8 cellular contexts compared by ENCODE assay signal in the genomic region with DNA sequence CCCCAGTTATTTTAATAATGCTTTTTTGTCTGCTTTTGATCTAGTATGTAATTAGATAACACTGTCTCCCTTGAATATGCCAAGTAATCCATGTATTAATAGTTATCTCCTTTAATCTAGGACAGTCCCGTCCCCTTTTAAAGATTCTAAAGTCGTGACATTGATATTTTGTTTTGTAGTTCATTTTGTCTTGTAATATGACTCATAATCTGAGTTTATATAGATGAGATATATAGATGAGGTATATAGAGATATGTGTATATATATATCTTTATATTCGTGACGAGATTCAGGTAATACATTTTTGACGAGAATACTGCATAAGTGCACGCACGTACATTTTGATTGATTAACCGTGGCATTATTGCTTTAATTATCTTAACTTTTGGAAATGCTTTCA. TPM values are rescaled to one million over a fixed set of nuclear protein-coding genes. Genes with fewer than 3 reads are reported as not detected.
DNase-seq lines count a peak whose midpoint lies in the region; ATAC-seq and TF ChIP-seq lines count a peak whose summit lies in the region.

No MANE protein-coding gene starts in this region.

- H3K4me3 Mint-ChIP-seq in activated CD4-positive, alpha-beta memory T cell treated with anti-CD3 and anti-CD28 coated beads, Interleukin-2, amount 10 ng/mL, durations not matched to agents 7 days and 5 days, result peak overlapping the region; percentile 97
- H3K4me3 Mint-ChIP-seq in stimulated activated naive B cell treated with anti-CD40 and anti-IgM and Interleukin-4, amounts not matched to agents 10 μg/mL and 1 μg/mL and 100 μg/mL, for 72 hours, result peak overlapping the region; percentile 95 to 99

- peak overlapping the region; percentile 83 for H3K27ac Mint-ChIP-seq in activated CD4-positive, alpha-beta memory T cell treated with anti-CD3 and anti-CD28 coated beads, Interleukin-2, amount 10 ng/mL, durations not matched to agents 7 days and 5 days
- H3K27ac Mint-ChIP-seq in stimulated activated naive B cell treated with anti-CD40 and anti-IgM and Interleukin-4, amounts not matched to agents 10 μg/mL and 1 μg/mL and 100 μg/mL, for 72 hours, result peak overlapping the region; percentile 100

- no peak overlapping the region for H2BK120ac ChIP-seq in trophoblast cell (ENCODE audit: insufficient read depth, low read length, poor library complexity)

- POLR2A ChIA-PET in SK-N-SH (lab: Yijun Ruan, JAX), result interaction anchor here (0.6 kb wide), 1 partner anchor 435 kb away, joined by 3 read pairs; no protein-coding TSS in a partner anchor
- POLR2A ChIA-PET in activated CD4-positive, alpha-beta memory T cell treated with anti-CD3 and anti-CD28 coated beads, Interleukin-2, amount 10 ng/mL, durations not matched to agents 7 days and 5 days (lab: Charles Lee), result interaction anchor here (2.6 kb wide), 2 partner anchors 11 to 219 kb away, joined by 9 to 27 read pairs; a partner anchor contains a TSS

- no peak overlapping the region for H3K14ac ChIP-seq in trophoblast cell (ENCODE audit: low read length)

- WGBS in SK-N-SH (ENCODE audit: low lambda C conversion rate), result 21% methylated on average over 8 of the region's 8 CpGs
- WGBS in hepatocyte (ENCODE audit: low lambda C conversion rate, missing lambda C conversion rate), result 55% methylated on average over 8 of the region's 8 CpGs
- WGBS in trophoblast cell (ENCODE audit: extremely low coverage, insufficient coverage, insufficient read length), result no CpG with 5 or more reads among the region's 8 CpGs

- H3K79me2 ChIP-seq in SK-N-SH (ENCODE audit: insufficient read depth) (peaks cover 64% of the 10 kb centered on the region), hepatocyte (peaks cover 60% of the 10 kb centered on the region), trophoblast cell (ENCODE audit: control insufficient read depth, insufficient read depth, low read length, poor library complexity) (peaks cover 7% of the 10 kb centered on the region)

- no peak overlapping the region for H3K4ac ChIP-seq in trophoblast cell (ENCODE audit: low read depth, low read length)

- peaks cover 33% of the 10 kb centered on the region for H3K36me3 Mint-ChIP-seq in activated CD4-positive, alpha-beta memory T cell treated with anti-CD3 and anti-CD28 coated beads, Interleukin-2, amount 10 ng/mL, durations not matched to agents 7 days and 5 days (ENCODE audit: low read depth)
- peaks cover 16 to 24% of the 10 kb centered on the region in 2 donors for H3K36me3 Mint-ChIP-seq in stimulated activated naive B cell treated with anti-CD40 and anti-IgM and Interleukin-4, amounts not matched to agents 10 μg/mL and 1 μg/mL and 100 μg/mL, for 72 hours

- no peaks in the 10 kb centered on the region for H3K27me3 Mint-ChIP-seq in activated CD4-positive, alpha-beta memory T cell treated with anti-CD3 and anti-CD28 coated beads, Interleukin-2, amount 10 ng/mL, durations not matched to agents 7 days and 5 days
- H3K27me3 Mint-ChIP-seq in stimulated activated naive B cell treated with anti-CD40 and anti-IgM and Interleukin-4, amounts not matched to agents 10 μg/mL and 1 μg/mL and 100 μg/mL, for 72 hours, result no peaks in the 10 kb centered on the region

- H3K27me3 ChIP-seq in SK-N-SH (ENCODE audit: insufficient read depth), result no peaks in the 10 kb centered on the region
- H3K27me3 ChIP-seq in hepatocyte, result no peaks in the 10 kb centered on the region
- H3K27me3 ChIP-seq in trophoblast cell (ENCODE audit: insufficient read depth, low read length), result no peaks in the 10 kb centered on the region

- H2AFZ ChIP-seq in SK-N-SH (ENCODE audit: low read depth), result no peak overlapping the region
- no peak overlapping the region for H2AFZ ChIP-seq in hepatocyte
- H2AFZ ChIP-seq in trophoblast cell (ENCODE audit: insufficient read depth, low read length, poor library complexity), result no peak overlapping the region

- TF ChIP-seq CTCF in SK-N-SH (IDR thresholded peaks at IDR 0.05) (no peak), hepatocyte (IDR thresholded peaks at IDR 0.05; ENCODE audit: poor library complexity) (no peak)

- H3K9me3 ChIP-seq in SK-N-SH (no peaks in the 10 kb centered on the region), hepatocyte (ENCODE audit: low read depth) (no peaks in the 10 kb centered on the region), trophoblast cell (ENCODE audit: insufficient read depth, low read depth, low read length) (no peaks in the 10 kb centered on the region)

- peaks cover 4% of the 10 kb centered on the region for H3K9me3 Mint-ChIP-seq in activated CD4-positive, alpha-beta memory T cell treated with anti-CD3 and anti-CD28 coated beads, Interleukin-2, amount 10 ng/mL, durations not matched to agents 7 days and 5 days
- no peaks in the 10 kb centered on the region for H3K9me3 Mint-ChIP-seq in stimulated activated naive B cell treated with anti-CD40 and anti-IgM and Interleukin-4, amounts not matched to agents 10 μg/mL and 1 μg/mL and 100 μg/mL, for 72 hours

- no peaks in the 10 kb centered on the region for H3K9me2 ChIP-seq in SK-N-SH
- H3K9me2 ChIP-seq in hepatocyte (replicated peaks; ENCODE audit: insufficient read depth), result no peaks in the 10 kb centered on the region

- no peak for TF ChIP-seq RAD21 in SK-N-SH (IDR thresholded peaks at IDR 0.05; ENCODE audit: low read length)

- H2BK12ac ChIP-seq in trophoblast cell (ENCODE audit: low read length), result no peak overlapping the region

- H3K9ac ChIP-seq in SK-N-SH (peak overlapping the region; percentile 91), trophoblast cell (ENCODE audit: low read length) (no peak overlapping the region)

- ATAC-seq in SK-N-SH treated with all-trans-retinoic acid at 6 μM for 48 hours, result no peak
- no peak for ATAC-seq in stimulated activated naive B cell treated with anti-CD40 and anti-IgM and Interleukin-4, amounts not matched to agents 10 μg/mL and 1 μg/mL and 100 μg/mL, for 72 hours (replicated peaks)
- ATAC-seq in HG02642 (IDR thresholded peaks at IDR 0.05; ENCODE audit: poor library complexity, unreplicated experiment), result no peak

- H3F3A ChIP-seq in SK-N-SH (replicated peaks; ENCODE audit: insufficient read depth), result peaks cover 26% of the 10 kb centered on the region

- CTCF ChIA-PET in SK-N-SH (lab: Yijun Ruan, JAX), result no interaction called here
- CTCF ChIA-PET in activated CD4-positive, alpha-beta memory T cell treated with anti-CD3 and anti-CD28 coated beads, Interleukin-2, amount 10 ng/mL, durations not matched to agents 7 days and 5 days (lab: Charles Lee), result no interaction called here

- H3K79me1 ChIP-seq in trophoblast cell (ENCODE audit: low read length), result peaks cover 11% of the 10 kb centered on the region

- TF ChIP-seq EP300 in SK-N-SH (IDR thresholded peaks at IDR 0.05; ENCODE audit: borderline replicate concordance in 1 of 2, low read depth in 1 of 2, low read length in 1 of 2), result no peak

- H3K23ac ChIP-seq in trophoblast cell (ENCODE audit: low read length), result no peak overlapping the region

- H3K4me1 ChIP-seq in SK-N-SH (ENCODE audit: control insufficient read depth in 1 of 2, insufficient read depth in 2 of 2, low read depth in 1 of 2, low read length in 1 of 2) (peaks cover 10 to 14% of the 10 kb centered on the region in 2 experiments; a peak in 3 of 4 replicates), hepatocyte (ENCODE audit: insufficient read depth) (peaks cover 24% of the 10 kb centered on the region), trophoblast cell (ENCODE audit: control insufficient read depth in 1 of 2, insufficient read depth in 2 of 2, low read length in 2 of 2) (peaks cover 2 to 3% of the 10 kb centered on the region in 2 experiments)

- H3K4me2 ChIP-seq in SK-N-SH (peak overlapping the region; percentile 88), hepatocyte (peak overlapping the region; percentile 86), trophoblast cell (ENCODE audit: low read length) (no peak overlapping the region)

- H3K36me3 ChIP-seq in SK-N-SH (replicated peaks in 1 of 2; ENCODE audit: control insufficient read depth in 1 of 2, insufficient read depth in 2 of 2, low read length in 1 of 2), result peaks cover 8 to 12% of the 10 kb centered on the region in 2 experiments
- H3K36me3 ChIP-seq in hepatocyte (replicated peaks; ENCODE audit: insufficient read depth, low read depth), result no peaks in the 10 kb centered on the region
- no peaks in the 10 kb centered on the region for H3K36me3 ChIP-seq in trophoblast cell (ENCODE audit: control insufficient read depth in 1 of 2, insufficient read depth in 2 of 2, low read length in 2 of 2)

- H4K20me1 ChIP-seq in SK-N-SH (ENCODE audit: insufficient read depth), result peaks cover 42% of the 10 kb centered on the region
- peaks cover 38% of the 10 kb centered on the region for H4K20me1 ChIP-seq in hepatocyte (ENCODE audit: insufficient read depth, poor library complexity, severe bottlenecking)

- H4K91ac ChIP-seq in trophoblast cell (ENCODE audit: low read depth, low read length), result no peak overlapping the region

- DNase-seq in SK-N-SH, result no peak
- DNase-seq in activated CD4-positive, alpha-beta memory T cell treated with anti-CD3 and anti-CD28 coated beads, Interleukin-2, amount 10 ng/mL, durations not matched to agents 7 days and 5 days, result no peak
- no peak for DNase-seq in hepatocyte (ENCODE audit: low spot score)
- DNase-seq in stimulated activated naive B cell treated with anti-CD40 and anti-IgM and Interleukin-4, amounts not matched to agents 10 μg/mL and 1 μg/mL and 100 μg/mL, for 72 hours, result no peak
- DNase-seq in dedifferentiated amniotic fluid mesenchymal stem cell (ENCODE audit: extremely low spot score), result no peak
- DNase-seq in trophoblast cell, result no peak

- peak overlapping the region; percentile 87 to 94 for H3K4me3 ChIP-seq in SK-N-SH (ENCODE audit: low read depth in 2 of 2, low read length in 1 of 2)
- H3K4me3 ChIP-seq in hepatocyte, result peak overlapping the region; percentile 75
- H3K4me3 ChIP-seq in trophoblast cell (ENCODE audit: low read depth, low read length), result no peak overlapping the region

- no peak overlapping the region for H4K12ac ChIP-seq in trophoblast cell (ENCODE audit: low read depth, low read length)

- peaks cover 44% of the 10 kb centered on the region for H3K4me1 Mint-ChIP-seq in activated CD4-positive, alpha-beta memory T cell treated with anti-CD3 and anti-CD28 coated beads, Interleukin-2, amount 10 ng/mL, durations not matched to agents 7 days and 5 days
- H3K4me1 Mint-ChIP-seq in stimulated activated naive B cell treated with anti-CD40 and anti-IgM and Interleukin-4, amounts not matched to agents 10 μg/mL and 1 μg/mL and 100 μg/mL, for 72 hours, result peaks cover 21 to 29% of the 10 kb centered on the region in 2 donors

- H3K27ac ChIP-seq in SK-N-SH (ENCODE audit: low read depth in 2 of 2, low read length in 1 of 2) (peak overlapping the region; percentile 96 to 100), hepatocyte (peak overlapping the region; percentile 100), trophoblast cell (ENCODE audit: low read depth, low read length) (no peak overlapping the region)

- no peak overlapping the region for H2AK5ac ChIP-seq in trophoblast cell (ENCODE audit: low read length)

- H4K8ac ChIP-seq in trophoblast cell (ENCODE audit: low read depth, low read length), result no peak overlapping the region

- H3K18ac ChIP-seq in trophoblast cell (ENCODE audit: low read length), result no peak overlapping the region

- H2BK5ac ChIP-seq in trophoblast cell (ENCODE audit: low read depth, low read length, poor library complexity), result no peak overlapping the region

RNA-seq across cellular contexts. Expression of a gene that starts 1.6 kb away (rescaled TPM):
- polyA plus RNA-seq in SK-N-SH (2012; rRNA removed) (17.5 and 23.1 TPM in 2 replicates), hepatocyte (54.1 and 60.3 TPM in 2 replicates)
- 8.9 and 11.2 TPM in 2 replicates for polyA plus RNA-seq in SK-N-SH (2012; cell fraction: cytosol; rRNA removed)
- 68.4 and 98.6 TPM in 2 replicates for polyA plus RNA-seq in SK-N-SH (2012; cell fraction: nucleus; rRNA removed)
- total RNA-seq in activated CD4-positive, alpha-beta memory T cell treated with anti-CD3 and anti-CD28 coated beads, Interleukin-2, amount 10 ng/mL, durations not matched to agents 7 days and 5 days, result 10 to 100 TPM; 52.3 to 53.4 TPM
- 67.8 and 91.9 TPM in 2 replicates for total RNA-seq in hepatocyte
- 48.9 and 51.4 TPM in 2 replicates for polyA plus RNA-seq in trophoblast cell (2013)
